In genomic region chr19:41324921-41325639, GRCh38 we compare ENCODE assay signal across 8 cellular contexts. TPM values are rescaled to one million over a fixed set of nuclear protein-coding genes. Genes with fewer than 3 reads are reported as not detected.
DNase-seq lines count a peak whose midpoint lies in the region; ATAC-seq and TF ChIP-seq lines count a peak whose summit lies in the region.

No MANE protein-coding gene starts in this region.

- TF ChIP-seq EP300 in tibial nerve (IDR thresholded peaks at IDR 0.05), result no peak

- H3K9me3 ChIP-seq in lung (ENCODE audit: control insufficient read depth in 2 of 2, insufficient read depth in 1 of 2, low read length in 1 of 2), result no peaks in the 10 kb centered on the region
- H3K9me3 ChIP-seq in tibial nerve, result no peaks in the 10 kb centered on the region

- H3K27me3 ChIP-seq in lung (ENCODE audit: control insufficient read depth, insufficient read depth) (no peaks in the 10 kb centered on the region), tibial nerve (no peaks in the 10 kb centered on the region)

- ATAC-seq in lung (ENCODE audit: insufficient read depth, low FRiP score) (no peak), GM21447 (IDR thresholded peaks at IDR 0.05; ENCODE audit: unreplicated experiment) (no peak)

- H3K36me3 ChIP-seq in lung (ENCODE audit: control insufficient read depth in 2 of 2, insufficient read depth in 2 of 2, low read length in 2 of 2) (peaks cover 0 to 21% of the 10 kb centered on the region in 2 donors), tibial nerve (peaks cover 0 to 48% (median 11%) of the 10 kb centered on the region in 3 donors)

- H3K4me3 ChIP-seq in lung (no peak overlapping the region), tibial nerve (peak overlapping the region in 1 of 4 donors; percentile 33)

- WGBS in lung, 2 donors, result 8 to 10% methylated on average over 23 of the region's 23 CpGs
- 8 to 9% methylated on average over 21 to 23 of the region's 23 CpGs for WGBS in tibial nerve, 2 donors

- H3K27ac ChIP-seq in lung (ENCODE audit: low read depth in 1 of 2, low read length in 1 of 2) (peak overlapping the region; percentile 71 to 76), tibial nerve (peak overlapping the region in 3 of 4 donors; percentile 63 to 95 (median 93))

- no peak for TF ChIP-seq POLR2A in tibial nerve (IDR thresholded peaks at IDR 0.05)

- DNase-seq in Daoy (ENCODE audit: low read depth), result peak; percentile 90
- peak; percentile 77 to 95 for DNase-seq in dermis microvascular lymphatic vessel endothelial cell (ENCODE audit: low read depth in 2 of 2)
- no peak for DNase-seq in lung (ENCODE audit: low spot score)
- DNase-seq in tibial nerve (ENCODE audit: low spot score in 2 of 2), result no peak
- DNase-seq in NCI-H1930 (lab: John Stamatoyannopoulos, UW), result no peak
- DNase-seq in HEK293T (ENCODE audit: extremely low spot score), result no peak

- CTCF ChIA-PET in HEK293T (lab: Yijun Ruan, JAX), result interaction anchor here (0.6 kb wide), 1 partner anchor 45 kb away, joined by 5 read pairs; no protein-coding TSS in a partner anchor

- H3K4me1 ChIP-seq in lung (ENCODE audit: control insufficient read depth in 2 of 2, insufficient read depth in 2 of 2, low read length in 2 of 2), result peaks cover 0 to 38% of the 10 kb centered on the region in 2 donors
- H3K4me1 ChIP-seq in tibial nerve, result peaks cover 0 to 80% (median 62%) of the 10 kb centered on the region in 4 donors

- TF ChIP-seq CTCF in lung (IDR thresholded peaks at IDR 0.05; ENCODE audit: control extremely low read depth, extremely low read depth) (no peak), tibial nerve (IDR thresholded peaks at IDR 0.05) (no peak)

- POLR2A ChIA-PET in HEK293T (lab: Yijun Ruan, JAX), result interaction anchor here (1.0 to 1.4 kb wide), 2 partner anchors 28 to 61 kb away, joined by 3 to 5 read pairs; partner anchors contain the start of genes HNRNPUL1 and TGFB1

TF ChIP-seq in PFSK-1, 5 proteins besides CTCF, POLR2A, EP300 and RAD21:
- TF ChIP-seq POLR2AphosphoS5 (IDR thresholded peaks at IDR 0.05; ENCODE audit: low read depth, low read length), result peak; percentile 50
- TF ChIP-seq FOXP2 (optimal IDR thresholded peaks at IDR 0.05; ENCODE audit: borderline replicate concordance, extremely low read depth, extremely low read length, insufficient read depth), result no peak
- TF ChIP-seq REST (IDR thresholded peaks at IDR 0.05; ENCODE audit: insufficient read depth in 1 of 2, low read depth in 2 of 2, low read length in 2 of 2), result peak in 1 of 2 experiments; percentile 33; a peak in 1 of 4 replicates
- peak; percentile 40; the same call in 1 of the 2 replicates for TF ChIP-seq SIN3A (IDR thresholded peaks at IDR 0.05; ENCODE audit: borderline replicate concordance, insufficient read depth, low read length)
- no peak for TF ChIP-seq TAF1 (IDR thresholded peaks at IDR 0.05; ENCODE audit: borderline replicate concordance, insufficient read depth, low read length)

TF ChIP-seq in HEK293T, 16 proteins besides CTCF, POLR2A, EP300 and RAD21:
- TF ChIP-seq ARNT (IDR thresholded peaks at IDR 0.05) (no peak), ELF4 (IDR thresholded peaks at IDR 0.05) (no peak), SUZ12 (IDR thresholded peaks at IDR 0.05) (no peak), BHLHE40 (IDR thresholded peaks at IDR 0.05; ENCODE audit: borderline replicate concordance) (no peak), ZNF384 (IDR thresholded peaks at IDR 0.05) (no peak), LEF1 (IDR thresholded peaks at IDR 0.05; ENCODE audit: borderline replicate concordance) (no peak), NFRKB (IDR thresholded peaks at IDR 0.05) (no peak), FOXA1 (IDR thresholded peaks at IDR 0.05) (no peak), CTBP1 (IDR thresholded peaks at IDR 0.05; ENCODE audit: borderline replicate concordance) (no peak), SP1 (IDR thresholded peaks at IDR 0.05) (no peak), HDGF (IDR thresholded peaks at IDR 0.05; ENCODE audit: borderline replicate concordance) (no peak), FOXM1 (IDR thresholded peaks at IDR 0.05; ENCODE audit: borderline replicate concordance) (no peak), FOXK2 (IDR thresholded peaks at IDR 0.05) (no peak), PKNOX1 (IDR thresholded peaks at IDR 0.05) (no peak), TARDBP (IDR thresholded peaks at IDR 0.05) (no peak), L3MBTL2 (conservative IDR thresholded peaks at IDR 0.05) (no peak)
TF ChIP-seq in HEK293T: peak in this region for 0.

RNA-seq across cellular contexts. Expression of gene CCDC97, which starts 15.1 kb away (rescaled TPM):
- 16.0 and 16.9 TPM in 2 replicates for total RNA-seq in Daoy (2014; rRNA removed; shearing (Covaris generic))
- 33.6 TPM for polyA plus RNA-seq in PFSK-1 (2012; ENCODE audit: insufficient read length, low read depth)
- total RNA-seq in dermis microvascular lymphatic vessel endothelial cell (4.5 and 7.7 TPM in 2 replicates), lung (10 to 100 TPM; 19.7 to 39.9 TPM), tibial nerve (10 to 100 TPM; 12.9 to 21.3 (median 15.0) TPM)
- polyA plus RNA-seq in lung, result 10 to 100 TPM; 13.2 to 22.2 TPM

RNA-seq across cellular contexts. Expression of gene TGFB1, which starts 28.6 kb away (rescaled TPM):
- total RNA-seq in Daoy (2014; rRNA removed; shearing (Covaris generic)), result 9.1 and 35.6 TPM in 2 replicates
- polyA plus RNA-seq in PFSK-1 (2012; ENCODE audit: insufficient read length, low read depth), result 280 TPM
- total RNA-seq in dermis microvascular lymphatic vessel endothelial cell, result 20.8 and 67.1 TPM in 2 replicates
- total RNA-seq in lung, result 10 to 100 TPM; 18.0 to 88.8 TPM
- polyA plus RNA-seq in lung, result 10 to 100 TPM; 27.8 to 67.3 TPM
- total RNA-seq in tibial nerve, result 10 to 100 TPM; 14.6 to 31.8 (median 23.9) TPM

RNA-seq across cellular contexts. Expression of gene B9D2, which starts 38.9 kb away (rescaled TPM):
- 4.9 and 14.8 TPM in 2 replicates for total RNA-seq in Daoy (2014; rRNA removed; shearing (Covaris generic))
- 15.7 TPM for polyA plus RNA-seq in PFSK-1 (2012; ENCODE audit: insufficient read length, low read depth)
- total RNA-seq in dermis microvascular lymphatic vessel endothelial cell (5.9 and 6.7 TPM in 2 replicates), lung (10 to 100 TPM; 10.2 to 16.4 TPM), tibial nerve (1 to 10 TPM in 3 of 4 donors, under 1 TPM in 1; 0.87 to 8.2 (median 3.6) TPM)
- 10 to 100 TPM; 11.6 to 18.6 TPM for polyA plus RNA-seq in lung

RNA-seq across cellular contexts. Expression of gene TMEM91, which starts 51.3 kb away (rescaled TPM):
- 1.6 and 1.7 TPM in 2 replicates for total RNA-seq in Daoy (2014; rRNA removed; shearing (Covaris generic))
- 12.6 TPM for polyA plus RNA-seq in PFSK-1 (2012; ENCODE audit: insufficient read length, low read depth)
- total RNA-seq in dermis microvascular lymphatic vessel endothelial cell, result 2.5 and 3.9 TPM in 2 replicates
- total RNA-seq in lung, result 10 to 100 TPM; 13.6 to 16.0 TPM
- 10 to 100 TPM; 18.0 to 39.8 TPM for polyA plus RNA-seq in lung
- 10 to 100 TPM; 20.3 to 50.8 (median 31.5) TPM for total RNA-seq in tibial nerve

Comparison
In these comparisons a context has a peak if more than half of its experiments do, and no peak if none do; other contexts are left out.
1. DNase-seq: peak in Daoy (single experiment) and dermis microvascular lymphatic vessel endothelial cell (2 of 2); none in lung (single experiment), tibial nerve (0 of 2), NCI-H1930 (0 of 2) and HEK293T (single experiment).